In the genomic region with DNA sequence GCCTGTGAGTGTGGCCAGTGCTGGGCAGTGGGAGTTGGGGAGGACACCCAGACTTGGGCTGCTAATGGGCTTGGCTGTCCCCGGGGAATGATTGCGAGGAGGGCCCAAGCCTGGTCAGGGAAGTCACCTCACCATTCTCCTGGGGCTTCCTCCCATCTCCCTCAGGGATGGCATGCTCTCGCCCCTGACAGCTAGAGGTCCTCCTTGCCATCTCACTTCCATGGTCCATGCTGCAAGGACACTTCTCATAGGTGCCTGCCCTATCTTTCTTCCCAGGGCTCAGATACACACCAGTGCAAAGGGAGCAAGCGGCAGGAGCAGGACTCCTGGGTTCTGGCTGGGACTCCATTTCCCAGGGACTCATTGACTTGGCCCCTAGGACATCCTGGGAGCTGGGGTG, we compare ENCODE assay signal across 1 cellular context.
TF ChIP-seq lines count a peak whose summit lies in the region.

No MANE protein-coding gene starts in this region.

TF ChIP-seq in SK-N-SH treated with all-trans-retinoic acid at 6 μM for 48 hours, 23 proteins besides CTCF, POLR2A, EP300 and RAD21 (continued from another document):
- no peak for TF ChIP-seq ZNF565 (CRISPR knock-in tag; conservative IDR thresholded peaks at IDR 0.05; ENCODE audit: low read depth)
